In the genomic region with DNA sequence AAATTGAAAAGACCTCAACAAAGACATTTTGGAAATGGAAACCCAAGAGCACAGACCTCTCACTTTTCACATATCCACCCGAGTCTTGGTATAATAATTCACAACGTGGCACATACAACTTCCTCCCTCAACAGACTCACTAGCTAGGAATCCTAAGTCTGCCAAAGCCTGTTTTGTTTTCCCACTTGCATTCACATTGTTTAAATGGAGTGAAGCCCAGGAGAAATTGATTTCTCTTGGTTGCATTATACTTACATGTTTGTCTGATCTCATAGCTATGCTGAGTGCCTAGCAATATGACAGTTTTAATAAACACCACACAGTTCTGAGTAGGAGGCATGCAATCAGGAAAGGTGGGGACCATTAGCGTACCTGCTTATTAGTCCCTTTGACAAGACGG, we compare ENCODE assay signal across 16 cellular contexts.
A peak's percentile ranks its signal among the peaks of the same experiment; 100 is the strongest.
DNase-seq lines count a peak whose midpoint lies in the region; ATAC-seq and TF ChIP-seq lines count a peak whose summit lies in the region.
"Had no signal": no experiment of that assay in that cellular context is flagged by ENCODE, and none has a peak within 500 bp of the region (broad histone marks: within the 10 kb centered on the region; RNA-seq: fewer than 3 reads in every experiment).

No MANE protein-coding gene starts in this region.

- no CpG with 5 or more reads among the region's 4 CpGs for WGBS in neuronal stem cell (ENCODE audit: extremely low coverage in 2 of 2, insufficient read length in 2 of 2, insufficient replicate concordance in 1 of 2), 2 donors

- no peak overlapping the region for H3K4me2 ChIP-seq in OCI-LY3 (ENCODE audit: low read length)
- H3K4me2 ChIP-seq in neuronal stem cell (ENCODE audit: insufficient read depth, low read length, poor library complexity, severe bottlenecking) = no peak overlapping the region

- H3K4me3 ChIP-seq in OCI-LY3 (ENCODE audit: low read length) (no peak overlapping the region), epithelial cell of esophagus (ENCODE audit: low read length) (no peak overlapping the region), neuronal stem cell (ENCODE audit: low read length in 2 of 2) (no peak overlapping the region), upper lobe of right lung (no peak overlapping the region)
- H3K4me3 ChIP-seq: lung had no signal

- no peaks in the 10 kb centered on the region for H3K79me1 ChIP-seq in neuronal stem cell (ENCODE audit: low read depth, low read length)

- H3K23ac ChIP-seq in neuronal stem cell (ENCODE audit: low read depth, low read length, poor library complexity) = no peak overlapping the region

- no peaks in the 10 kb centered on the region for H3K9me3 ChIP-seq in OCI-LY3 (ENCODE audit: insufficient read depth, low read length)
- no peaks in the 10 kb centered on the region for H3K9me3 ChIP-seq in neuronal stem cell (replicated peaks in 1 of 2; ENCODE audit: control insufficient read depth in 2 of 2, insufficient read depth in 1 of 2, low read depth in 1 of 2, low read length in 2 of 2)
- H3K9me3 ChIP-seq in upper lobe of right lung = no peaks in the 10 kb centered on the region

- H3K27me3 Mint-ChIP-seq in Calu3 (ENCODE audit: unreplicated experiment) = no peaks in the 10 kb centered on the region
- H3K27me3 Mint-ChIP-seq in activated CD8-positive, alpha-beta T cell treated with anti-CD3 and anti-CD28 coated beads for 36 hours = no peaks in the 10 kb centered on the region
- H3K27me3 Mint-ChIP-seq: activated B cell treated with CpG ODN at 0.5 μM for 24 hours; natural killer cell treated with Interleukin-12 subunit alpha and Interleukin-12 subunit beta and Interleukin-15 and Interleukin-18, amount 100 ng/mL, for 72 hours had no signal

- no peak overlapping the region for H3K9ac ChIP-seq in OCI-LY3 (ENCODE audit: low read length)
- H3K9ac ChIP-seq in neuronal stem cell (ENCODE audit: low read depth, low read length, poor library complexity) = no peak overlapping the region

- H3K27me3 ChIP-seq in OCI-LY3 (ENCODE audit: low read depth, low read length) (no peaks in the 10 kb centered on the region), neuronal stem cell (ENCODE audit: control insufficient read depth in 3 of 3, insufficient read depth in 3 of 3, low read depth in 1 of 3, low read length in 3 of 3) (no peaks in the 10 kb centered on the region), upper lobe of right lung (no peaks in the 10 kb centered on the region)

- POLR2A ChIA-PET in activated CD8-positive, alpha-beta T cell treated with anti-CD3 and anti-CD28 coated beads for 36 hours (lab: Charles Lee) = no interaction called here

- no peak overlapping the region for H3K18ac ChIP-seq in neuronal stem cell (ENCODE audit: low read length)

- H3K14ac ChIP-seq in neuronal stem cell (ENCODE audit: low read length) = no peak overlapping the region

- no peak overlapping the region for H3K4ac ChIP-seq in neuronal stem cell (ENCODE audit: low read length)

- H4K8ac ChIP-seq in neuronal stem cell (ENCODE audit: low read depth, low read length) = no peak overlapping the region

- no peak overlapping the region for H2BK5ac ChIP-seq in neuronal stem cell (ENCODE audit: low read length)

- H4K91ac ChIP-seq in neuronal stem cell (ENCODE audit: low read depth, low read length, poor library complexity) = no peak overlapping the region

- no peak for DNase-seq in Calu3
- peak; percentile 17 for DNase-seq in epithelial cell of esophagus (ENCODE audit: low read depth)
- DNase-seq in neuronal stem cell (ENCODE audit: low spot score) = no peak
- DNase-seq in LoVo (ENCODE audit: low spot score) = no peak
- no peak for DNase-seq in upper lobe of right lung
- no peak for DNase-seq in activated CD8-positive, alpha-beta T cell treated with anti-CD3 and anti-CD28 coated beads for 36 hours
- DNase-seq: activated B cell treated with CpG ODN at 0.5 μM for 24 hours, aorta, DMS79 treated with DMSO at 0.1 percent for 48 hours, foreskin melanocyte, GOT3 had no signal

- CTCF ChIA-PET in Calu3 (lab: Charles Lee) = interaction anchor here (0.9 kb wide), 1 partner anchor 100 kb away, joined by 3 read pairs; no protein-coding TSS in a partner anchor
- CTCF ChIA-PET in activated CD8-positive, alpha-beta T cell treated with anti-CD3 and anti-CD28 coated beads for 36 hours (lab: Charles Lee) = no interaction called here

- H4K20me1 ChIP-seq in OCI-LY3 (ENCODE audit: insufficient read depth, low read length) = no peaks in the 10 kb centered on the region

- H3K4me1 Mint-ChIP-seq in Calu3 (ENCODE audit: low read depth, unreplicated experiment) = peaks cover 23% of the 10 kb centered on the region
- H3K4me1 Mint-ChIP-seq in activated CD8-positive, alpha-beta T cell treated with anti-CD3 and anti-CD28 coated beads for 36 hours (ENCODE audit: low read depth) = no peaks in the 10 kb centered on the region
- H3K4me1 Mint-ChIP-seq: activated B cell treated with CpG ODN at 0.5 μM for 24 hours had no signal

- H2AFZ ChIP-seq in OCI-LY3 (ENCODE audit: low read depth, low read length) (0 out of 2 replicates have a peak overlapping the region, but pooled peaks have one; percentile 60), neuronal stem cell (ENCODE audit: low read length) (peak overlapping the region; percentile 53)

- no peak overlapping the region for H2BK12ac ChIP-seq in neuronal stem cell (ENCODE audit: low read length)

- intact Hi-C loops in Calu3 (cut with micrococcal nuclease; ENCODE audit: unreplicated experiment) (loop anchor here (2.0 kb wide), 1 partner anchor 32 kb away; no protein-coding TSS in a partner anchor), upper lobe of right lung (cut with DNase I) (no loop called here)
- intact Hi-C loops in activated CD8-positive, alpha-beta T cell treated with anti-CD3 and anti-CD28 coated beads for 36 hours (cut with micrococcal nuclease) = no loop called here

- peak overlapping the region; percentile 87 for H3K27ac Mint-ChIP-seq in Calu3 (ENCODE audit: unreplicated experiment)
- H3K27ac Mint-ChIP-seq in activated CD8-positive, alpha-beta T cell treated with anti-CD3 and anti-CD28 coated beads for 36 hours = no peak overlapping the region
- H3K27ac Mint-ChIP-seq: activated B cell treated with CpG ODN at 0.5 μM for 24 hours; natural killer cell treated with Interleukin-12 subunit alpha and Interleukin-12 subunit beta and Interleukin-15 and Interleukin-18, amount 100 ng/mL, for 72 hours; T-helper 1 cell treated with Interleukin-12 subunit alpha and Interleukin-12 subunit beta and Interleukin-4 antibody, amounts not matched to agents 30 μg/mL and 1 μg/mL, for 36 hours had no signal

- no peaks in the 10 kb centered on the region for H3K9me3 Mint-ChIP-seq in Calu3 (ENCODE audit: low read depth, unreplicated experiment)
- peaks cover 1% of the 10 kb centered on the region for H3K9me3 Mint-ChIP-seq in activated CD8-positive, alpha-beta T cell treated with anti-CD3 and anti-CD28 coated beads for 36 hours
- H3K9me3 Mint-ChIP-seq: activated B cell treated with CpG ODN at 0.5 μM for 24 hours; T-helper 1 cell treated with Interleukin-12 subunit alpha and Interleukin-12 subunit beta and Interleukin-4 antibody, amounts not matched to agents 30 μg/mL and 1 μg/mL, for 36 hours had no signal

- no peak overlapping the region for H3K4me3 Mint-ChIP-seq in Calu3 (ENCODE audit: low read depth, unreplicated experiment)
- H3K4me3 Mint-ChIP-seq in activated CD8-positive, alpha-beta T cell treated with anti-CD3 and anti-CD28 coated beads for 36 hours = no peak overlapping the region
- H3K4me3 Mint-ChIP-seq: activated B cell treated with CpG ODN at 0.5 μM for 24 hours; natural killer cell treated with Interleukin-12 subunit alpha and Interleukin-12 subunit beta and Interleukin-15 and Interleukin-18, amount 100 ng/mL, for 72 hours; T-helper 1 cell treated with Interleukin-12 subunit alpha and Interleukin-12 subunit beta and Interleukin-4 antibody, amounts not matched to agents 30 μg/mL and 1 μg/mL, for 36 hours had no signal

- TF ChIP-seq CTCF in Calu3 (IDR thresholded peaks at IDR 0.05; ENCODE audit: unreplicated experiment) (no peak), OCI-LY3 (IDR thresholded peaks at IDR 0.05; ENCODE audit: low read depth, low read length) (no peak), epithelial cell of esophagus (IDR thresholded peaks at IDR 0.05; ENCODE audit: insufficient read depth, low read depth, low read length, missing control alignments) (no peak), upper lobe of right lung (IDR thresholded peaks at IDR 0.05) (no peak)
- TF ChIP-seq CTCF in activated CD8-positive, alpha-beta T cell treated with anti-CD3 and anti-CD28 coated beads for 36 hours (IDR thresholded peaks at IDR 0.05) = no peak

- BruUV-seq in Calu3 (replicated peaks; lab: Mats Ljungman, UMichigan) = no TSS peak

- no peaks in the 10 kb centered on the region for H3K79me2 ChIP-seq in OCI-LY3 (ENCODE audit: low read length)

- H2BK15ac ChIP-seq in neuronal stem cell (ENCODE audit: low read length) = no peak overlapping the region

- H3K36me3 ChIP-seq in OCI-LY3 (replicated peaks; ENCODE audit: low read depth, low read length) = no peaks in the 10 kb centered on the region
- no peaks in the 10 kb centered on the region for H3K36me3 ChIP-seq in neuronal stem cell (replicated peaks in 1 of 2; ENCODE audit: control insufficient read depth in 2 of 2, insufficient read depth in 2 of 2, low read length in 2 of 2)
- H3K36me3 ChIP-seq in upper lobe of right lung = no peaks in the 10 kb centered on the region

- H2AK5ac ChIP-seq in neuronal stem cell (ENCODE audit: low read depth, low read length) = no peak overlapping the region

- no peak overlapping the region for H2BK120ac ChIP-seq in neuronal stem cell (ENCODE audit: low read depth, low read length)

- peaks cover 24% of the 10 kb centered on the region for H3K4me1 ChIP-seq in OCI-LY3 (ENCODE audit: low read length)
- peaks cover 0 to 2% of the 10 kb centered on the region in 2 donors for H3K4me1 ChIP-seq in neuronal stem cell (ENCODE audit: control insufficient read depth in 2 of 2, insufficient read depth in 1 of 2, low read depth in 1 of 2, low read length in 2 of 2)
- H3K4me1 ChIP-seq in upper lobe of right lung = no peaks in the 10 kb centered on the region

- ATAC-seq in upper lobe of right lung = no peak
- ATAC-seq in GM19328 (IDR thresholded peaks at IDR 0.05; ENCODE audit: unreplicated experiment) = no peak
- ATAC-seq in activated CD8-positive, alpha-beta T cell treated with anti-CD3 and anti-CD28 coated beads for 36 hours = no peak
- ATAC-seq: natural killer cell treated with Interleukin-12 subunit alpha and Interleukin-12 subunit beta and Interleukin-15 and Interleukin-18, amount 100 ng/mL, for 72 hours had no signal

- H3K36me3 Mint-ChIP-seq in Calu3 (ENCODE audit: insufficient read depth, unreplicated experiment) = no peaks in the 10 kb centered on the region
- H3K36me3 Mint-ChIP-seq in activated CD8-positive, alpha-beta T cell treated with anti-CD3 and anti-CD28 coated beads for 36 hours (ENCODE audit: low read depth) = no peaks in the 10 kb centered on the region
- H3K36me3 Mint-ChIP-seq: natural killer cell treated with Interleukin-12 subunit alpha and Interleukin-12 subunit beta and Interleukin-15 and Interleukin-18, amount 100 ng/mL, for 72 hours had no signal

- no peak overlapping the region for H3K27ac ChIP-seq in OCI-LY3 (ENCODE audit: low read length)
- no peak overlapping the region for H3K27ac ChIP-seq in neuronal stem cell (replicated peaks; ENCODE audit: low read length)
- no peak overlapping the region for H3K27ac ChIP-seq in upper lobe of right lung
